Comparison of ENCODE assay signal across 8 cellular contexts in genomic region chr5:116068028-116068632, GRCh38. TPM values are rescaled to one million over a fixed set of nuclear protein-coding genes. Genes with fewer than 3 reads are reported as not detected.
DNase-seq lines count a peak whose midpoint lies in the region; ATAC-seq and TF ChIP-seq lines count a peak whose summit lies in the region.

No MANE protein-coding gene starts in this region.

- H3F3A ChIP-seq in SU-DHL-6 (ENCODE audit: insufficient read depth) = no peaks in the 10 kb centered on the region

- no peaks in the 10 kb centered on the region for H3K9me3 ChIP-seq in CD4-positive, CD25-positive, alpha-beta regulatory T cell (ENCODE audit: control insufficient read depth in 2 of 2, low read length in 2 of 2)
- H3K9me3 ChIP-seq in SU-DHL-6 (ENCODE audit: insufficient read depth, low read length) (no peaks in the 10 kb centered on the region), ovary (no peaks in the 10 kb centered on the region)

- H3K36me3 ChIP-seq in CD4-positive, CD25-positive, alpha-beta regulatory T cell (ENCODE audit: control insufficient read depth, insufficient read depth, low read length) = no peaks in the 10 kb centered on the region
- H3K36me3 ChIP-seq in SU-DHL-6 (ENCODE audit: low read length) = no peaks in the 10 kb centered on the region
- no peaks in the 10 kb centered on the region for H3K36me3 ChIP-seq in ovary

- WGBS in ovary, 3 donors = 9 to 15% (median 12%) methylated on average over 4 of the region's 4 CpGs

- no peak for TF ChIP-seq POLR2A in ovary (IDR thresholded peaks at IDR 0.05)

- TF ChIP-seq CTCF in GM12873 (IDR thresholded peaks at IDR 0.05; ENCODE audit: insufficient read depth, low read depth, low read length, missing control alignments) (peak; percentile 56), SU-DHL-6 (IDR thresholded peaks at IDR 0.05; ENCODE audit: insufficient read depth, low read length, poor library complexity, severe bottlenecking) (peak; percentile 61), ovary (IDR thresholded peaks at IDR 0.05) (peak; percentile 60 to 83 (median 68))

- no peak overlapping the region for H3K4me3 Mint-ChIP-seq in CD4-positive, CD25-positive, alpha-beta regulatory T cell

- H3K4me2 ChIP-seq in SU-DHL-6 (ENCODE audit: low read depth, low read length, poor library complexity, severe bottlenecking) = no peak overlapping the region

- H3K79me2 ChIP-seq in SU-DHL-6 (ENCODE audit: insufficient read depth, low read length) = no peaks in the 10 kb centered on the region

- H3K9ac ChIP-seq in SU-DHL-6 (ENCODE audit: low read length) = no peak overlapping the region

- ATAC-seq in CD4-positive, CD25-positive, alpha-beta regulatory T cell (ENCODE audit: low read depth in 2 of 2) = no peak
- no peak for ATAC-seq in HG03196 (IDR thresholded peaks at IDR 0.05; ENCODE audit: unreplicated experiment)
- ATAC-seq in GM19328 (IDR thresholded peaks at IDR 0.05; ENCODE audit: unreplicated experiment) = no peak

- H3K27me3 Mint-ChIP-seq in CD4-positive, CD25-positive, alpha-beta regulatory T cell = peaks cover 33% of the 10 kb centered on the region

- no peaks in the 10 kb centered on the region for H3K4me1 Mint-ChIP-seq in CD4-positive, CD25-positive, alpha-beta regulatory T cell

- peak; percentile 73 for TF ChIP-seq RAD21 in Ishikawa (IDR thresholded peaks at IDR 0.05; ENCODE audit: low read depth)

- no peaks in the 10 kb centered on the region for H3K9me2 ChIP-seq in SU-DHL-6 (replicated peaks; ENCODE audit: insufficient read depth, low read length)

- no peaks in the 10 kb centered on the region for H4K20me1 ChIP-seq in SU-DHL-6 (ENCODE audit: low read depth, low read length)

- H3K36me3 Mint-ChIP-seq in CD4-positive, CD25-positive, alpha-beta regulatory T cell = no peaks in the 10 kb centered on the region

- H3K27me3 ChIP-seq in CD4-positive, CD25-positive, alpha-beta regulatory T cell (ENCODE audit: control insufficient read depth, insufficient read depth, low read length) = peaks cover 24% of the 10 kb centered on the region
- H3K27me3 ChIP-seq in SU-DHL-6 (ENCODE audit: low read length) (no peaks in the 10 kb centered on the region), ovary (no peaks in the 10 kb centered on the region)

- no peaks in the 10 kb centered on the region for H3K9me3 Mint-ChIP-seq in CD4-positive, CD25-positive, alpha-beta regulatory T cell

- no peak overlapping the region for H3K27ac Mint-ChIP-seq in CD4-positive, CD25-positive, alpha-beta regulatory T cell

- no peaks in the 10 kb centered on the region for H3K4me1 ChIP-seq in CD4-positive, CD25-positive, alpha-beta regulatory T cell (ENCODE audit: control insufficient read depth, insufficient read depth, low read length, poor library complexity, severe bottlenecking)
- H3K4me1 ChIP-seq in ovary (ENCODE audit: insufficient read depth) = no peaks in the 10 kb centered on the region

- H3K27ac ChIP-seq in CD4-positive, CD25-positive, alpha-beta regulatory T cell (ENCODE audit: insufficient read depth, low read length, poor library complexity, severe bottlenecking) = no peak overlapping the region
- H3K27ac ChIP-seq in SU-DHL-6 (ENCODE audit: low read depth, low read length) = no peak overlapping the region
- H3K27ac ChIP-seq in ovary = no peak overlapping the region

- H2AFZ ChIP-seq in SU-DHL-6 (ENCODE audit: low read depth, low read length, severe bottlenecking) = no peak overlapping the region

- intact Hi-C loops in ovary (cut with DNase I) = loop anchor here in 1 of 4 donors (10.0 kb wide), 1 partner anchor 173 kb away; no protein-coding TSS in a partner anchor

- TF ChIP-seq EP300 in Ishikawa (IDR thresholded peaks at IDR 0.05; ENCODE audit: borderline replicate concordance) (no peak), ovary (IDR thresholded peaks at IDR 0.05) (no peak)

- DNase-seq in CD4-positive, CD25-positive, alpha-beta regulatory T cell = peak in 2 of 3 donors; percentile 44 to 71
- peak; percentile 51 for DNase-seq in fibroblast of gingiva (ENCODE audit: low read depth)
- DNase-seq in ovary = peak in 1 of 5 donors; percentile 52

- H3K4me3 ChIP-seq in CD4-positive, CD25-positive, alpha-beta regulatory T cell (ENCODE audit: low read depth, low read length) = no peak overlapping the region
- H3K4me3 ChIP-seq in SU-DHL-6 (ENCODE audit: insufficient read depth, low read length, poor library complexity, severe bottlenecking) (no peak overlapping the region), ovary (no peak overlapping the region)

TF ChIP-seq in Ishikawa, 13 proteins besides CTCF, POLR2A, EP300 and RAD21:
- no peak for TF ChIP-seq YY1 (IDR thresholded peaks at IDR 0.05; ENCODE audit: low read depth)
- TF ChIP-seq TCF12 (IDR thresholded peaks at IDR 0.05; ENCODE audit: low read depth) = no peak
- TF ChIP-seq CEBPB (IDR thresholded peaks at IDR 0.05) = no peak
- no peak for TF ChIP-seq TAF1 (IDR thresholded peaks at IDR 0.05; ENCODE audit: low read depth)
- TF ChIP-seq NFIC (IDR thresholded peaks at IDR 0.05) = no peak
- TF ChIP-seq CREB1 (IDR thresholded peaks at IDR 0.05; ENCODE audit: low read depth) = no peak
- no peak for TF ChIP-seq ZBTB7A (IDR thresholded peaks at IDR 0.05; ENCODE audit: low read depth)
- no peak for TF ChIP-seq FOXM1 (IDR thresholded peaks at IDR 0.05; ENCODE audit: borderline replicate concordance, low read depth)
- TF ChIP-seq USF1 (IDR thresholded peaks at IDR 0.05) = no peak
- TF ChIP-seq MAX (IDR thresholded peaks at IDR 0.05) = no peak
- TF ChIP-seq REST (IDR thresholded peaks at IDR 0.05; ENCODE audit: low read depth) = no peak
- no peak for TF ChIP-seq TEAD4 (IDR thresholded peaks at IDR 0.05)
- no peak for TF ChIP-seq EGR1 (IDR thresholded peaks at IDR 0.05)

RNA-seq across cellular contexts. Expression of gene COMMD10, which starts 16.7 kb away (rescaled TPM):
- total RNA-seq in CD4-positive, CD25-positive, alpha-beta regulatory T cell = 32.7 TPM
- polyA plus RNA-seq in CD4-positive, CD25-positive, alpha-beta regulatory T cell = 10 to 100 TPM; 42.0 to 58.6 (median 49.2) TPM
- total RNA-seq in ovary = 10 to 100 TPM; 24.1 to 45.9 (median 26.5) TPM
- 10 to 100 TPM; 19.6 to 24.5 TPM for polyA plus RNA-seq in ovary

RNA-seq across cellular contexts. Expression of gene ARL14EPL, which starts 35.9 kb away (rescaled TPM):
- total RNA-seq in CD4-positive, CD25-positive, alpha-beta regulatory T cell = not detected
- not detected for polyA plus RNA-seq in CD4-positive, CD25-positive, alpha-beta regulatory T cell
- total RNA-seq in ovary = not detected
- polyA plus RNA-seq in ovary = under 1 TPM in 1 of 2 donors, not detected in 1; 0.88 TPM
